Comparison of ENCODE assay signal across 9 cellular contexts in the genomic region with DNA sequence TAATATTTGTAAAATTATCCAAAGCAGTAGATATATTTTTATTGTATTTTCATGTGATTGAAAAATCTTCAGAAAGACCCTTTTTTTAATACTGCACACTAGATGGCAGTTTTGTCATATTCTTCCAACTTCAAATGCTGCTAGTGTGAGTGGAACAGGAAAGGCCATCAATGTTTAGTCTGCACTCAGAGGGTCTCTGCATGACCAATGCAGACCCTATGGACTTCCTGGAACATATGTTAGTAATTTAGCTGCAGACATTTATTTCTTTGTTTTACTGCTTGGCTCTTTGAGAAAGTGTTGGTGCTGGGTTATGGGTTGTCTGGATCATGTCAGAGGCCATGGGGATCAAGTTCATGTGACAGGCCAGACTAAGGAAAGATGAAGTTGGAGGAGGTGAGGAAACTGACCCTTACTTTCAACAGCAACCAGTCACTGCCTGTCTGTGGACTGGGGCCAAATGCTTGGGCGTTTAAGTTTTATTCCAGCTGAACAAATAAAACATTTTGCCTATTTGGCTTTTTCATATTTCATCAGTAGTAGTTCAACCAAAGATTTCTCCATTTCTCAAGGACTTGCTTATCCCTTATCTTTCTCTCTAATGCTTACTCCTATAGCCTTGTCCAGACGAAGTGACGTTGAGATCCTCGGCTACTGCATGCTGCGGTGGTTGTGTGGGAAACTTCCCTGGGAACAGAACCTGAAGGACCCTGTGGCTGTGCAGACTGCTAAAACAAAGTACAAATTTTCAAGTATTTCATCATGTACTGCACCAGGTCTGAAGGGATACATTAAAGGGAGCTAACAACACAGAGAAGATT.
DNase-seq lines count a peak whose midpoint lies in the region; ATAC-seq and TF ChIP-seq lines count a peak whose summit lies in the region.
"Had no signal": no experiment of that assay in that cellular context is flagged by ENCODE, and none has a peak within 500 bp of the region (broad histone marks: within the 10 kb centered on the region; RNA-seq: fewer than 3 reads in every experiment).

No MANE protein-coding gene starts in this region.

- H3K27ac ChIP-seq in RWPE2 (ENCODE audit: poor library complexity, severe bottlenecking) = no peak overlapping the region

- peak; percentile 12 for DNase-seq in DMS53 (lab: John Stamatoyannopoulos, UW)
- no peak for DNase-seq in DMS53 treated with DMSO at 0.1 percent for 48 hours (lab: John Stamatoyannopoulos, UW; ENCODE audit: unreplicated experiment)
- no peak for DNase-seq in RWPE2 (ENCODE audit: low spot score)
- DNase-seq in fibroblast of villous mesenchyme (ENCODE audit: low read depth) = peak; percentile 74
- DNase-seq in retinal pigment epithelial cell (ENCODE audit: low read depth) = no peak
- no peak for DNase-seq in activated naive CD4-positive, alpha-beta T cell treated with anti-CD3 and anti-CD28 coated beads, Interleukin-2, amount 50 U/mL, for 16 hours
- DNase-seq in activated CD4-positive, alpha-beta T cell treated with anti-CD3 and anti-CD28 coated beads, Interleukin-2, amount 50 U/mL, for 4 hours = no peak
- DNase-seq: AML-193 had no signal

- peaks cover 28% of the 10 kb centered on the region for H3K36me3 ChIP-seq in RWPE2 (ENCODE audit: low read depth)

- H3K4me1 ChIP-seq in RWPE2 (ENCODE audit: insufficient read depth, poor library complexity, severe bottlenecking) = peaks cover 6% of the 10 kb centered on the region

- peak; percentile 43 for TF ChIP-seq CTCF in RWPE2 (IDR thresholded peaks at IDR 0.05; ENCODE audit: poor library complexity, severe bottlenecking)
- peak; percentile 35 for TF ChIP-seq CTCF in fibroblast of villous mesenchyme (IDR thresholded peaks at IDR 0.05; ENCODE audit: insufficient read depth, low read depth, low read length)
- TF ChIP-seq CTCF in retinal pigment epithelial cell (conservative IDR thresholded peaks at IDR 0.05; ENCODE audit: low read depth, low read length) = peak; percentile 10

- no peaks in the 10 kb centered on the region for H3K27me3 ChIP-seq in RWPE2 (ENCODE audit: insufficient read depth, poor library complexity, severe bottlenecking)

- H3K4me3 ChIP-seq in RWPE2 (ENCODE audit: severe bottlenecking) (no peak overlapping the region), fibroblast of villous mesenchyme (ENCODE audit: low read depth, low read length) (no peak overlapping the region), retinal pigment epithelial cell (ENCODE audit: low read length) (no peak overlapping the region)

- ATAC-seq in RWPE2 (ENCODE audit: low read depth) = no peak
- ATAC-seq in HG02840 (IDR thresholded peaks at IDR 0.05; ENCODE audit: low FRiP score, unreplicated experiment) = no peak

- no peaks in the 10 kb centered on the region for H3K9me3 ChIP-seq in RWPE2 (ENCODE audit: severe bottlenecking)

Comparison
In these comparisons a context has a peak if more than half of its experiments do, and no peak if none do; other contexts are left out.
1. DNase-seq: peak in DMS53 (single experiment) and fibroblast of villous mesenchyme (single experiment); none in DMS53 treated with DMSO at 0.1 percent for 48 hours (single experiment), RWPE2 (single experiment), retinal pigment epithelial cell (single experiment), activated naive CD4-positive, alpha-beta T cell treated with anti-CD3 and anti-CD28 coated beads, Interleukin-2, amount 50 U/mL, for 16 hours (single experiment) and activated CD4-positive, alpha-beta T cell treated with anti-CD3 and anti-CD28 coated beads, Interleukin-2, amount 50 U/mL, for 4 hours (0 of 2).
2. Peak in every context shown above with its lines, with median percentiles within 50 percentile points of each other: CTCF ChIP-seq.